Comparison of ENCODE assay signal across 7 cellular contexts in genomic region chr20:22599258-22599657, GRCh38. TPM values are rescaled to one million over a fixed set of nuclear protein-coding genes. Genes with fewer than 3 reads are reported as not detected.
"Had no signal": no experiment of that assay in that cellular context is flagged by ENCODE, and none has a peak within 500 bp of the region (broad histone marks: within the 10 kb centered on the region; RNA-seq: fewer than 3 reads in every experiment).

No MANE protein-coding gene starts in this region.

RNA-seq across cellular contexts. Expression of gene FOXA2, which starts 14.9 kb away (rescaled TPM):
- total RNA-seq: OCI-LY7, PC-9, Right ventricle myocardium inferior, Right ventricle myocardium superior, RPMI7951, SK-MEL-5 had no signal
- polyA plus RNA-seq: SK-N-SH had no signal
